Comparison of ENCODE assay signal across 7 cellular contexts in the genomic region with DNA sequence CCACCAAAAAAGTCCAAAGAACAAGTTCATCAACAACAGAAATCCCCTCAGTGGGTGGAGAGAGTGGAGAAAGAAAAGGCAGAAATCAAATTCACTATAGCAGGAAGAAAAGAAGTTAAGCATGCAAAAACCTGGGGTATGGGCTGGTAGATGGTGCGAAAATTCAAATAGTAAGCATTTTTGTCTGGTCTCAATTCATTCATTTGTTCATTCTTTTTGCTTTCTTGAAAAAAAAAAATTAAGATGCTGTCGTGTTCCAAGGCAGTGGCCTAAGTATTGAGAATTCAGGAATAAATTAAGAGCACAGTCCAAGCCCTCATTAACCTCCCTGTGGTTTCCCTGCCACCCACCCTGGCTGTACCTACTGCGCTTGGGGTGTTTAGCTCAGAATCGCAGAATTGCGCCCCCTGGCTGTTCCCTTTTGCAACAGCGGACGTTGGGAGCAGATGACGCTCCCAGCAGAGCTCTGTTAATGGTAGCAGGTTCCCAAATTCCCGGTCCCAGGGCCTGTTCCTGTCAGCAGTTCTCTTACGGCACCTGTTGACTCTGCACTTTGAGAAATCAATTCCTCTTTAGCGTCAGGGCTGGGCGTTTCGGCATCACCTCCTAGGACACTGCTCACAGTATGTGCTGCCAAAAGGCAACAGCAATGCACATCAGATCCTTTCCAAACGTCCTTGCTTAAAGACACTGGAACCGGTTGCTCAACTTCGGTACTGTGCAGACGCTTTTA.
DNase-seq lines count a peak whose midpoint lies in the region; ATAC-seq lines count a peak whose summit lies in the region.

No MANE protein-coding gene starts in this region.

- peak; percentile 58 for DNase-seq in activated CD4-positive, CD25-positive, alpha-beta regulatory T cell treated with anti-CD3 and anti-CD28 coated beads, Interleukin-2, amount 50 U/mL, for 72 hours
- peak; percentile 12 to 48 (median 28) for DNase-seq in effector memory CD4-positive, alpha-beta T cell
- peak; percentile 34 to 43 for DNase-seq in stimulated activated CD4-positive, alpha-beta T cell treated with anti-CD3 and anti-CD28 coated beads, Interleukin-4, amount 100 ng/mL, for 4 hours
- no peak for DNase-seq in DMS153 (lab: John Stamatoyannopoulos, UW)
- no peak for DNase-seq in NCI-H1930 (lab: John Stamatoyannopoulos, UW)

- ATAC-seq in HG02571 (IDR thresholded peaks at IDR 0.05; ENCODE audit: unreplicated experiment) = peak; percentile 61
- ATAC-seq in HG02763 (IDR thresholded peaks at IDR 0.05; ENCODE audit: unreplicated experiment) = no peak

- H3K4me1 ChIP-seq in effector memory CD4-positive, alpha-beta T cell (ENCODE audit: control insufficient read depth, insufficient read depth, low read length, poor library complexity, severe bottlenecking) = no peaks in the 10 kb centered on the region

- H3K27me3 ChIP-seq in effector memory CD4-positive, alpha-beta T cell (replicated peaks; ENCODE audit: control insufficient read depth, insufficient read depth, low read length, poor library complexity, severe bottlenecking) = no peaks in the 10 kb centered on the region

- H3K4me3 ChIP-seq in effector memory CD4-positive, alpha-beta T cell (ENCODE audit: insufficient read depth, low read depth, low read length, poor library complexity, severe bottlenecking) = no peak overlapping the region

- H3K27ac ChIP-seq in effector memory CD4-positive, alpha-beta T cell (ENCODE audit: insufficient read depth, low read length, poor library complexity, severe bottlenecking) = no peak overlapping the region

- H3K9me3 ChIP-seq in effector memory CD4-positive, alpha-beta T cell (ENCODE audit: control insufficient read depth, low read length) = no peaks in the 10 kb centered on the region

- no peaks in the 10 kb centered on the region for H3K36me3 ChIP-seq in effector memory CD4-positive, alpha-beta T cell (ENCODE audit: control insufficient read depth, insufficient read depth, low read length)

Comparison
In these comparisons a context has a peak if more than half of its experiments do, and no peak if none do; other contexts are left out.
1. DNase-seq: peak in activated CD4-positive, CD25-positive, alpha-beta regulatory T cell treated with anti-CD3 and anti-CD28 coated beads, Interleukin-2, amount 50 U/mL, for 72 hours (single experiment), effector memory CD4-positive, alpha-beta T cell (3 of 3) and stimulated activated CD4-positive, alpha-beta T cell treated with anti-CD3 and anti-CD28 coated beads, Interleukin-4, amount 100 ng/mL, for 4 hours (2 of 2); none in DMS153 (single experiment) and NCI-H1930 (0 of 2).